8 cellular contexts compared by ENCODE assay signal in the genomic region with DNA sequence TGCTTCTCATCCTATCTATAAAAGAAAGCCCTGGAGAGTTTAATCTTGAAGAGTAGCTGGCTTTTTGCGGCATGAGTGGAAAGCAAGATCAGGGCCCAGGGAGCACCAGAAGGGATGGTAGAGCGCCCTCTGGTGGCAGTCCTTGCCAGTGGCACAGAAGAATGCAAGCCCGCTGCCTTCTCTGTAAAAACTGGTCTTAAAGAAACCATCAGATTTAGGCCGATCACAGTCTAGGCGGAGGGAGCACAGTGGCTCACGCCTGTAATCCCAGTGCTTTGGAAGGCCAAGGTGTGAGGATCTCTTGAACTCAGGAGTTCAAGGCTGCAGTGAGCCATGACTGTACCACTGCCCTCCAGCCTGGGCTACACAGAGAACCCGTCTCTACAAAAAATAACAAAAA. TPM values are rescaled to one million over a fixed set of nuclear protein-coding genes. Genes with fewer than 3 reads are reported as not detected.
DNase-seq lines count a peak whose midpoint lies in the region; ATAC-seq and TF ChIP-seq lines count a peak whose summit lies in the region.

No MANE protein-coding gene starts in this region.

- peaks cover 0 to 42% (median 15%) of the 10 kb centered on the region in 6 donors for H3K4me1 ChIP-seq in spleen

- peaks cover 38% of the 10 kb centered on the region for H3K4me1 Mint-ChIP-seq in brain

- H3K9me3 ChIP-seq in spleen: no peaks in the 10 kb centered on the region

- peak; percentile 90 for DNase-seq in DMS53 (lab: John Stamatoyannopoulos, UW)
- DNase-seq in HCEC 1CT: peak; percentile 79
- peak; percentile 31 for DNase-seq in NCI-H2107 (lab: John Stamatoyannopoulos, UW)
- peak; percentile 75 for DNase-seq in UCSD-AML1 (lab: John Stamatoyannopoulos, UW; ENCODE audit: unreplicated experiment)
- peak; percentile 84 for DNase-seq in iPS-NIHi11 (ENCODE audit: low spot score)
- peak; percentile 95 for DNase-seq in spleen

- intact Hi-C loops in spleen (cut with DNase I; ENCODE audit: low total_unique reads): loop anchor here (5.0 kb wide), 1 partner anchor 199 kb away; no protein-coding TSS in a partner anchor

- peak overlapping the region in 3 of 5 experiments; percentile 34 to 73 (median 57) for H3K27ac Mint-ChIP-seq in brain

- no peak for TF ChIP-seq POLR2A in spleen (IDR thresholded peaks at IDR 0.05)

- no peaks in the 10 kb centered on the region for H3K27me3 ChIP-seq in spleen (replicated peaks in 1 of 7)

- WGBS in spleen, 5 donors: 17 to 21% (median 18%) methylated on average over 7 of the region's 7 CpGs

- H3K4me3 ChIP-seq in spleen: no peak overlapping the region

- H3K9me3 Mint-ChIP-seq in brain: no peaks in the 10 kb centered on the region

- no peaks in the 10 kb centered on the region for H3K36me3 Mint-ChIP-seq in brain

- no peak overlapping the region for H3K4me3 Mint-ChIP-seq in brain

- no peaks in the 10 kb centered on the region for H3K36me3 ChIP-seq in spleen

- ATAC-seq in HG03039 (IDR thresholded peaks at IDR 0.05; ENCODE audit: unreplicated experiment): no peak

- H3K27me3 Mint-ChIP-seq in brain: no peaks in the 10 kb centered on the region

- H3K27ac ChIP-seq in spleen: peak overlapping the region in 1 of 8 donors; percentile 33

- TF ChIP-seq CTCF in brain (conservative IDR thresholded peaks at IDR 0.05) (peak; percentile 92 to 94), spleen (IDR thresholded peaks at IDR 0.05 in 8 of 11, conservative IDR thresholded peaks at IDR 0.05 in 3 of 11) (peak; percentile 82 to 96 (median 91))

RNA-seq across cellular contexts. Expression of a gene that starts 35.6 kb away (rescaled TPM):
- not detected for polyA plus RNA-seq in brain (ENCODE audit: insufficient read depth, low read depth, low replicate concordance)
- not detected for total RNA-seq in spleen
- polyA plus RNA-seq in spleen: not detected

RNA-seq across cellular contexts. Expression of a gene that starts 36.3 kb away (rescaled TPM):
- polyA plus RNA-seq in brain (ENCODE audit: insufficient read depth, low read depth, low replicate concordance) (4.5 TPM), spleen (1 to 10 TPM; 4.6 to 8.9 (median 6.3) TPM)
- total RNA-seq in spleen: 10 to 100 TPM; 15.3 to 19.5 (median 16.9) TPM

Comparison
In these comparisons a context has a peak if more than half of its experiments do, and no peak if none do; other contexts are left out.
1. DNase-seq: peak in every context shown above with its lines; median percentile 95 in spleen; 90 in DMS53; 84 in iPS-NIHi11; 79 in HCEC 1CT; 75 in UCSD-AML1; 31 in NCI-H2107.